Comparison of ENCODE assay signal across 8 cellular contexts in genomic region chr9:136093331-136093986, GRCh38. TPM values are rescaled to one million over a fixed set of nuclear protein-coding genes. Genes with fewer than 3 reads are reported as not detected.
A peak's percentile ranks its signal among the peaks of the same experiment; 100 is the strongest.
DNase-seq lines count a peak whose midpoint lies in the region; ATAC-seq and TF ChIP-seq lines count a peak whose summit lies in the region.

No MANE protein-coding gene starts in this region.

- 32 to 43% methylated on average over 16 of the region's 16 CpGs for WGBS in esophagus, 2 donors

- H3K4me1 ChIP-seq in CD8-positive, alpha-beta T cell (ENCODE audit: insufficient read depth, low read length) = peaks cover 33% of the 10 kb centered on the region
- H3K4me1 ChIP-seq in esophagus (ENCODE audit: control insufficient read depth in 2 of 2, insufficient read depth in 2 of 2, low read length in 1 of 2) = peaks cover 11 to 29% of the 10 kb centered on the region in 2 donors
- H3K4me1 ChIP-seq in foreskin keratinocyte = peaks cover 4% of the 10 kb centered on the region

- DNase-seq in CD8-positive, alpha-beta T cell = peak in 1 of 7 experiments; percentile 18
- DNase-seq in RWPE1 (ENCODE audit: low spot score) (no peak), neural crest cell (ENCODE audit: low read depth, low spot score) (no peak), foreskin keratinocyte (no peak), posterior vena cava (ENCODE audit: low spot score) (no peak)

- POLR2A ChIA-PET in CD8-positive, alpha-beta T cell (lab: Charles Lee) = interaction anchor here (0.8 to 4.8 kb wide), 3 partner anchors 9 to 132 kb away, joined by 3 to 39 read pairs (median 5); partner anchors contain the start of gene UBAC1
- POLR2A ChIA-PET in RWPE1 (lab: Yijun Ruan, JAX; ENCODE audit: low non-redundant PET) = interaction anchor here (1.7 kb wide), 1 partner anchor 13 kb away, joined by 6 read pairs; no protein-coding TSS in a partner anchor

- no peaks in the 10 kb centered on the region for H3K27me3 Mint-ChIP-seq in CD8-positive, alpha-beta T cell (ENCODE audit: low read depth)
- H3K27me3 Mint-ChIP-seq in neural crest cell (ENCODE audit: low read depth) = peaks cover 21% of the 10 kb centered on the region

- no peaks in the 10 kb centered on the region for H3K36me3 ChIP-seq in CD8-positive, alpha-beta T cell (ENCODE audit: insufficient read depth, low read length)
- peaks cover 0 to 6% of the 10 kb centered on the region in 2 donors for H3K36me3 ChIP-seq in esophagus (ENCODE audit: control insufficient read depth in 2 of 2, insufficient read depth in 2 of 2, low read length in 1 of 2)

- no peak for TF ChIP-seq CTCF in CD8-positive, alpha-beta T cell (IDR thresholded peaks at IDR 0.05)
- no peak for TF ChIP-seq CTCF in RWPE1 (conservative IDR thresholded peaks at IDR 0.05; ENCODE audit: low read depth)
- TF ChIP-seq CTCF in neural crest cell (conservative IDR thresholded peaks at IDR 0.05) = no peak
- TF ChIP-seq CTCF in foreskin keratinocyte (conservative IDR thresholded peaks at IDR 0.05) = no peak

- H3K36me3 Mint-ChIP-seq in CD8-positive, alpha-beta T cell = no peaks in the 10 kb centered on the region
- no peaks in the 10 kb centered on the region for H3K36me3 Mint-ChIP-seq in neural crest cell (ENCODE audit: low read depth)

- peaks cover 32% of the 10 kb centered on the region for H3K4me1 Mint-ChIP-seq in CD8-positive, alpha-beta T cell (ENCODE audit: low read depth)
- peaks cover 13% of the 10 kb centered on the region for H3K4me1 Mint-ChIP-seq in neural crest cell

- CTCF ChIA-PET in CD8-positive, alpha-beta T cell (lab: Charles Lee) = interaction anchor here (0.6 to 6.0 kb wide), 3 partner anchors 13 to 29 kb away, joined by 3 to 47 read pairs (median 3); no protein-coding TSS in a partner anchor
- CTCF ChIA-PET in RWPE1 (lab: Yijun Ruan, JAX) = interaction anchor here (0.6 to 1.6 kb wide), 4 partner anchors 10 to 28 kb away, joined by 3 to 7 read pairs (median 3); no protein-coding TSS in a partner anchor

- no peak overlapping the region for H3K27ac Mint-ChIP-seq in CD8-positive, alpha-beta T cell
- H3K27ac Mint-ChIP-seq in neural crest cell (ENCODE audit: unreplicated experiment) = no peak overlapping the region

- H3K9me3 ChIP-seq in CD8-positive, alpha-beta T cell (ENCODE audit: low read length) = no peaks in the 10 kb centered on the region
- H3K9me3 ChIP-seq in esophagus (ENCODE audit: control insufficient read depth in 2 of 2, insufficient read depth in 1 of 2, low read depth in 1 of 2, low read length in 1 of 2) = no peaks in the 10 kb centered on the region

- intact Hi-C loops in CD8-positive, alpha-beta T cell (cut with DNase I, micrococcal nuclease) = loop anchor here in 1 of 2 experiments (5.0 kb wide), 1 partner anchor 134 kb away; no protein-coding TSS in a partner anchor
- intact Hi-C loops in posterior vena cava (cut with DNase I) = loop anchor here in 1 of 2 donors (5.0 kb wide), 1 partner anchor 909 kb away; no protein-coding TSS in a partner anchor

- no peaks in the 10 kb centered on the region for H3K27me3 ChIP-seq in CD8-positive, alpha-beta T cell (ENCODE audit: insufficient read depth, low read length)
- no peaks in the 10 kb centered on the region for H3K27me3 ChIP-seq in esophagus (ENCODE audit: control insufficient read depth in 1 of 2, insufficient read depth in 2 of 2, low read length in 2 of 2)
- peaks cover 2% of the 10 kb centered on the region for H3K27me3 ChIP-seq in foreskin keratinocyte

- no peak for ATAC-seq in CD8-positive, alpha-beta T cell
- ATAC-seq in GM18520 (IDR thresholded peaks at IDR 0.05; ENCODE audit: unreplicated experiment) (no peak), foreskin keratinocyte (no peak), GM21423 (IDR thresholded peaks at IDR 0.05; ENCODE audit: unreplicated experiment) (no peak)

- H3K4me3 Mint-ChIP-seq in CD8-positive, alpha-beta T cell = peak overlapping the region; percentile 74
- H3K4me3 Mint-ChIP-seq in neural crest cell = peak overlapping the region; percentile 88

- H3K4me3 ChIP-seq in CD8-positive, alpha-beta T cell (ENCODE audit: low read depth, low read length) = no peak overlapping the region
- H3K4me3 ChIP-seq in esophagus (ENCODE audit: low read depth in 1 of 2, low read length in 2 of 2) = peak overlapping the region; percentile 76 to 78

- no peak overlapping the region for H3K27ac ChIP-seq in CD8-positive, alpha-beta T cell (ENCODE audit: low read depth, low read length)
- H3K27ac ChIP-seq in RWPE1 (peak overlapping the region; percentile 87), esophagus (ENCODE audit: low read depth in 2 of 2, low read length in 1 of 2) (peak overlapping the region; percentile 85 to 93), foreskin keratinocyte (no peak overlapping the region)

- no peaks in the 10 kb centered on the region for H3K9me3 Mint-ChIP-seq in CD8-positive, alpha-beta T cell
- no peaks in the 10 kb centered on the region for H3K9me3 Mint-ChIP-seq in neural crest cell

RNA-seq across cellular contexts. Expression of gene NACC2, which starts 1.6 kb away (rescaled TPM):
- 1 to 10 TPM; 1.7 to 1.8 TPM for total RNA-seq in CD8-positive, alpha-beta T cell
- polyA plus RNA-seq in esophagus (1 to 10 TPM; 3.2 to 4.5 TPM), foreskin keratinocyte (2.4 and 2.6 TPM in 2 replicates)
- total RNA-seq in neural crest cell (8.1 and 8.6 TPM in 2 replicates), foreskin keratinocyte (8.3 and 9.7 TPM in 2 replicates), posterior vena cava (10 to 100 TPM; 73.5 to 77.7 TPM)

RNA-seq across cellular contexts. Expression of gene TMEM250, which starts 25.2 kb away (rescaled TPM):
- 1 to 10 TPM; 7.6 to 7.7 TPM for total RNA-seq in CD8-positive, alpha-beta T cell
- polyA plus RNA-seq in esophagus (10 to 100 TPM; 13.6 to 25.7 TPM), foreskin keratinocyte (28.3 and 28.7 TPM in 2 replicates)
- total RNA-seq in neural crest cell (37.4 and 39.0 TPM in 2 replicates), foreskin keratinocyte (33.5 and 34.0 TPM in 2 replicates), posterior vena cava (10 to 100 TPM; 25.0 to 29.1 TPM)

Comparison
In these comparisons a context has a peak if more than half of its experiments do, and no peak if none do; other contexts are left out.
1. H3K27ac ChIP-seq: peak in RWPE1 (single experiment) and esophagus (2 of 2); none in CD8-positive, alpha-beta T cell (single experiment) and foreskin keratinocyte (single experiment).